31 cellular contexts compared by ENCODE assay signal in genomic region chr13:71492346-71492871, GRCh38.
"Had no signal": no experiment of that assay in that cellular context is flagged by ENCODE, and none has a peak within 500 bp of the region (broad histone marks: within the 10 kb centered on the region; RNA-seq: fewer than 3 reads in every experiment).

No MANE protein-coding gene starts in this region.

- DNase-seq: activated B cell treated with CpG ODN at 0.5 μM for 24 hours; activated CD4-positive, alpha-beta T cell treated with anti-CD3 and anti-CD28 coated beads for 48 hours; activated CD4-positive, alpha-beta T cell treated with anti-CD3 and anti-CD28 coated beads, Interleukin-2, amount 50 U/mL, for 1 hour; activated CD4-positive, alpha-beta T cell treated with anti-CD3 and anti-CD28 coated beads, Interleukin-2, amount 50 U/mL, for 48 hours; activated CD8-positive, alpha-beta memory T cell treated with anti-CD3 and anti-CD28 coated beads, Interleukin-2, amount 10 ng/mL, durations not matched to agents 7 days and 5 days; activated CD8-positive, alpha-beta memory T cell treated with anti-CD3 and anti-CD28 coated beads, Interleukin-2, amount 50 U/mL, for 4 hours; activated CD8-positive, alpha-beta T cell treated with anti-CD3 and anti-CD28 coated beads, Interleukin-2, amount 10 ng/mL, durations not matched to agents 7 days and 5 days; activated effector memory CD4-positive, alpha-beta T cell treated with anti-CD3 and anti-CD28 coated beads, Interleukin-2, amount 50 U/mL, for 16 hours; activated naive CD4-positive, alpha-beta T cell treated with anti-CD3 and anti-CD28 coated beads for 36 hours; activated naive CD8-positive, alpha-beta T cell treated with anti-CD3 and anti-CD28 coated beads for 36 hours; activated naive CD8-positive, alpha-beta T cell treated with anti-CD3 and anti-CD28 coated beads, Interleukin-2, amount 50 U/mL, for 24 hours; activated T-cell treated with anti-CD3 and anti-CD28 coated beads, Interleukin-2, amount 50 U/mL, for 1 hour; activated T-cell treated with anti-CD3 and anti-CD28 coated beads, Interleukin-2, amount 50 U/mL, for 48 hours; adrenal gland; amygdala; aorta; body of pancreas; caudate nucleus; effector memory CD4-positive, alpha-beta T cell; endodermal cell; erythroblast; foreskin melanocyte; heart left ventricle; T-helper 2 cell; WERI-Rb-1 had no signal

- H3K36me3 Mint-ChIP-seq: activated CD8-positive, alpha-beta memory T cell treated with anti-CD3 and anti-CD28 coated beads, Interleukin-2, amount 10 ng/mL, durations not matched to agents 7 days and 5 days; activated naive CD4-positive, alpha-beta T cell treated with anti-CD3 and anti-CD28 coated beads, Interleukin-2, amount 50 U/mL, for 24 hours; activated naive CD8-positive, alpha-beta T cell treated with anti-CD3 and anti-CD28 coated beads for 36 hours had no signal

- H3K9me3 ChIP-seq: body of pancreas, esophagus muscularis mucosa, gastroesophageal sphincter had no signal

- H3K27ac ChIP-seq: adrenal gland, body of pancreas, esophagus muscularis mucosa, gastroesophageal sphincter, heart left ventricle, WERI-Rb-1 had no signal

- H3K4me1 ChIP-seq: adrenal gland, body of pancreas, esophagus muscularis mucosa, gastroesophageal sphincter had no signal

- H3K27me3 Mint-ChIP-seq: activated B cell treated with CpG ODN at 0.5 μM for 24 hours; activated CD8-positive, alpha-beta memory T cell treated with anti-CD3 and anti-CD28 coated beads, Interleukin-2, amount 10 ng/mL, durations not matched to agents 7 days and 5 days; activated naive CD4-positive, alpha-beta T cell treated with anti-CD3 and anti-CD28 coated beads, Interleukin-2, amount 50 U/mL, for 24 hours; activated naive CD8-positive, alpha-beta T cell treated with anti-CD3 and anti-CD28 coated beads for 36 hours; activated naive CD8-positive, alpha-beta T cell treated with anti-CD3 and anti-CD28 coated beads, Interleukin-2, amount 50 U/mL, for 24 hours had no signal

- H3K9me3 Mint-ChIP-seq: activated naive CD4-positive, alpha-beta T cell treated with anti-CD3 and anti-CD28 coated beads for 36 hours; activated naive CD4-positive, alpha-beta T cell treated with anti-CD3 and anti-CD28 coated beads, Interleukin-2, amount 50 U/mL, for 24 hours; activated naive CD8-positive, alpha-beta T cell treated with anti-CD3 and anti-CD28 coated beads for 36 hours; activated naive CD8-positive, alpha-beta T cell treated with anti-CD3 and anti-CD28 coated beads, Interleukin-2, amount 50 U/mL, for 24 hours; activated T-helper 1 cell treated with anti-CD3 and anti-CD28 coated beads, Interleukin-12 subunit alpha, Interleukin-12 subunit beta, Interleukin-2, Interleukin-4 antibody, amounts not matched to agents 30 ng/mL and 10 ng/mL and 1 ng/mL, durations not matched to agents 14 hours and 24 hours and 36 hours; activated T-helper 2 cell treated with anti-CD3 and anti-CD28 coated beads, Interferon-gamma antibody, Interleukin-2, Interleukin-4, amounts not matched to agents 10 μg/mL and 5 μg/mL and 100 μg/mL, durations not matched to agents 14 hours and 24 hours and 36 hours; endodermal cell had no signal

- H3K36me3 ChIP-seq: adrenal gland, esophagus muscularis mucosa, gastroesophageal sphincter, WERI-Rb-1 had no signal

- H3K27ac Mint-ChIP-seq: activated B cell treated with CpG ODN at 0.5 μM for 24 hours; activated CD8-positive, alpha-beta memory T cell treated with anti-CD3 and anti-CD28 coated beads, Interleukin-2, amount 10 ng/mL, durations not matched to agents 7 days and 5 days; activated CD8-positive, alpha-beta T cell treated with anti-CD3 and anti-CD28 coated beads, Interleukin-2, amount 10 ng/mL, durations not matched to agents 7 days and 5 days; activated naive CD4-positive, alpha-beta T cell treated with anti-CD3 and anti-CD28 coated beads for 36 hours; activated naive CD4-positive, alpha-beta T cell treated with anti-CD3 and anti-CD28 coated beads, Interleukin-2, amount 50 U/mL, for 24 hours; activated naive CD8-positive, alpha-beta T cell treated with anti-CD3 and anti-CD28 coated beads for 36 hours; activated naive CD8-positive, alpha-beta T cell treated with anti-CD3 and anti-CD28 coated beads, Interleukin-2, amount 50 U/mL, for 24 hours; activated T-helper 1 cell treated with anti-CD3 and anti-CD28 coated beads, Interleukin-12 subunit alpha, Interleukin-12 subunit beta, Interleukin-2, Interleukin-4 antibody, amounts not matched to agents 30 ng/mL and 10 ng/mL and 1 ng/mL, durations not matched to agents 14 hours and 24 hours and 36 hours; activated T-helper 2 cell treated with anti-CD3 and anti-CD28 coated beads, Interferon-gamma antibody, Interleukin-2, Interleukin-4, amounts not matched to agents 10 μg/mL and 5 μg/mL and 100 μg/mL, durations not matched to agents 14 hours and 24 hours and 36 hours; endodermal cell had no signal

- H3K4me1 Mint-ChIP-seq: activated B cell treated with CpG ODN at 0.5 μM for 24 hours; activated CD8-positive, alpha-beta memory T cell treated with anti-CD3 and anti-CD28 coated beads, Interleukin-2, amount 10 ng/mL, durations not matched to agents 7 days and 5 days; activated naive CD4-positive, alpha-beta T cell treated with anti-CD3 and anti-CD28 coated beads, Interleukin-2, amount 50 U/mL, for 24 hours; activated naive CD8-positive, alpha-beta T cell treated with anti-CD3 and anti-CD28 coated beads for 36 hours; activated naive CD8-positive, alpha-beta T cell treated with anti-CD3 and anti-CD28 coated beads, Interleukin-2, amount 50 U/mL, for 24 hours; endodermal cell had no signal

- H3K4me3 Mint-ChIP-seq: activated B cell treated with CpG ODN at 0.5 μM for 24 hours; activated CD8-positive, alpha-beta memory T cell treated with anti-CD3 and anti-CD28 coated beads, Interleukin-2, amount 10 ng/mL, durations not matched to agents 7 days and 5 days; activated CD8-positive, alpha-beta T cell treated with anti-CD3 and anti-CD28 coated beads, Interleukin-2, amount 10 ng/mL, durations not matched to agents 7 days and 5 days; activated naive CD4-positive, alpha-beta T cell treated with anti-CD3 and anti-CD28 coated beads for 36 hours; activated naive CD4-positive, alpha-beta T cell treated with anti-CD3 and anti-CD28 coated beads, Interleukin-2, amount 50 U/mL, for 24 hours; activated naive CD8-positive, alpha-beta T cell treated with anti-CD3 and anti-CD28 coated beads for 36 hours; activated naive CD8-positive, alpha-beta T cell treated with anti-CD3 and anti-CD28 coated beads, Interleukin-2, amount 50 U/mL, for 24 hours; activated T-helper 1 cell treated with anti-CD3 and anti-CD28 coated beads, Interleukin-12 subunit alpha, Interleukin-12 subunit beta, Interleukin-2, Interleukin-4 antibody, amounts not matched to agents 30 ng/mL and 10 ng/mL and 1 ng/mL, durations not matched to agents 14 hours and 24 hours and 36 hours; endodermal cell had no signal

- H3K27me3 ChIP-seq: adrenal gland, body of pancreas, esophagus muscularis mucosa, gastroesophageal sphincter, heart left ventricle had no signal

- ATAC-seq: activated CD4-positive, CD25-positive, alpha-beta regulatory T cell treated with anti-CD3 and anti-CD28 coated beads, Interleukin-2, amount 50 U/mL, for 24 hours; activated CD8-positive, alpha-beta memory T cell treated with anti-CD3 and anti-CD28 coated beads, Interleukin-2, amount 10 ng/mL, durations not matched to agents 7 days and 5 days; activated CD8-positive, alpha-beta T cell treated with anti-CD3 and anti-CD28 coated beads, Interleukin-2, amount 10 ng/mL, durations not matched to agents 7 days and 5 days; activated naive CD8-positive, alpha-beta T cell treated with anti-CD3 and anti-CD28 coated beads, Interleukin-2, amount 50 U/mL, for 24 hours; body of pancreas; gastroesophageal sphincter; heart left ventricle had no signal

- H3K4me3 ChIP-seq: adrenal gland, body of pancreas, esophagus muscularis mucosa, gastroesophageal sphincter, heart left ventricle had no signal
